Comparison of ENCODE assay signal across 8 cellular contexts in the genomic region with DNA sequence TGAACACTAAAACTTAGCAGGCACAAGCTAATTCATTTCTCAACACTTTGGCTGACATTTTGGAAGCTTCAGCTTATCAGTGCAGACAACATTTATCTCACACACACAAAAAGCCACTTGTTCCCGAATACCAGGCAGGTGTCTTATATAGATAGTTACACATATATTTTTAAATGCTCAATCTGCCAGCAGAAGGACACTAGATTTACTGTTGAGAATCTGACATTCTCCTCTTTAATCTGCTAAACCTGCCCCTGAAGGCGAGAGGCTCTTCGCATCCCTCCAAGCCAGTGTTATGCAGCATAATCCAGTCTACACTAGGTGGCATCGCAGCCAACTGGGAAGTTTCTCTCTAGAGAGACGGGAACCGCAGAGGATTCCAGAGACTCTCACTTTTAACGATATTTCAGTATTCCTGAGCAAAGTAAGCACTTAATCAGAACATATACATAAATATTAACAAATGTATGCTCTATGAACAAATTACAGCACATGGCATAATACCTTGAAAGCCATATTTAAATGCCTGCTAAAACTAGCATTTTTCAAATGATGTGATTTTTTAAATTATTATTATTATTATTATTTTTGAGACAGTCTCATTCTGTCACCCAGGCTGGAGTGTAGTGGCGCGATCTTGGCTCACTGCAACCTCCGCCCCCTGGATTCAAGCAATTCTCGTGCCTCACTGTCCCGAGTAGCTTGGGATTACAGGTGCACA.
DNase-seq lines count a peak whose midpoint lies in the region; ATAC-seq and TF ChIP-seq lines count a peak whose summit lies in the region.

No MANE protein-coding gene starts in this region.

- CTCF ChIA-PET in WTC11 (lab: Charles Lee), result interaction anchor here (0.6 to 0.9 kb wide), 5 partner anchors 34 to 168 kb away, joined by 3 read pairs; no protein-coding TSS in a partner anchor

- H3K27ac ChIP-seq in tibial artery, result no peak overlapping the region

- no peak overlapping the region for H3K4me3 ChIP-seq in tibial artery

- H3K36me3 ChIP-seq in tibial artery, result no peaks in the 10 kb centered on the region

- H3K9me3 Mint-ChIP-seq in WTC11, result peaks cover 4% of the 10 kb centered on the region; the same call in 1 of the 2 replicates

- no peak for TF ChIP-seq CTCF in WTC11 (IDR thresholded peaks at IDR 0.05)
- peak; percentile 25 to 47 for TF ChIP-seq CTCF in tibial artery (IDR thresholded peaks at IDR 0.05)

- ATAC-seq in WTC11 (peak; percentile 91), HG03135 (IDR thresholded peaks at IDR 0.05; ENCODE audit: unreplicated experiment) (no peak)
- no peak for ATAC-seq in activated CD4-positive, CD25-positive, alpha-beta regulatory T cell treated with anti-CD3 and anti-CD28 coated beads, Interleukin-2, amount 50 U/mL, for 24 hours

- no peaks in the 10 kb centered on the region for H3K27me3 Mint-ChIP-seq in WTC11 (ENCODE audit: low read depth)

- intact Hi-C loops in tibial artery (cut with DNase I; ENCODE audit: low total_unique reads), result no loop called here

- POLR2A ChIA-PET in WTC11 (lab: Charles Lee), result interaction anchor here (0.6 kb wide), 1 partner anchor 1091 kb away, joined by 3 read pairs; no protein-coding TSS in a partner anchor

- H3K9me3 ChIP-seq in tibial artery, result no peaks in the 10 kb centered on the region

- no peak overlapping the region for H3K4me3 Mint-ChIP-seq in WTC11

- peaks cover 10% of the 10 kb centered on the region for H3K4me1 Mint-ChIP-seq in WTC11

- H3K27ac Mint-ChIP-seq in WTC11, result no peak overlapping the region; the same call in 1 of the 2 replicates

- peak; percentile 52 for DNase-seq in Daoy (ENCODE audit: low read depth)
- DNase-seq in LoVo (ENCODE audit: low spot score), result peak; percentile 62
- peak; percentile 54 for DNase-seq in WTC11 (ENCODE audit: low spot score)
- DNase-seq in hippocampal formation (lab: John Stamatoyannopoulos, UW), result peak; percentile 4 to 38
- DNase-seq in tibial artery, result no peak
- DNase-seq in activated CD8-positive, alpha-beta memory T cell treated with anti-CD3 and anti-CD28 coated beads, Interleukin-2, amount 50 U/mL, for 4 hours, result no peak

- no peaks in the 10 kb centered on the region for H3K36me3 Mint-ChIP-seq in WTC11

- H3K4me1 ChIP-seq in tibial artery, result no peaks in the 10 kb centered on the region

- H3K27me3 ChIP-seq in tibial artery, result no peaks in the 10 kb centered on the region

TF ChIP-seq in WTC11, 78 proteins besides CTCF, POLR2A, EP300 and RAD21:
- TF ChIP-seq ZNF219 (CRISPR knock-in tag; IDR thresholded peaks at IDR 0.05; ENCODE audit: borderline replicate concordance), result no peak
- TF ChIP-seq ZNF317 (CRISPR knock-in tag; IDR thresholded peaks at IDR 0.05; ENCODE audit: borderline replicate concordance, low read depth), result no peak
- no peak for TF ChIP-seq GTF2I (CRISPR knock-in tag; conservative IDR thresholded peaks at IDR 0.05)
- TF ChIP-seq, protein P1, sequence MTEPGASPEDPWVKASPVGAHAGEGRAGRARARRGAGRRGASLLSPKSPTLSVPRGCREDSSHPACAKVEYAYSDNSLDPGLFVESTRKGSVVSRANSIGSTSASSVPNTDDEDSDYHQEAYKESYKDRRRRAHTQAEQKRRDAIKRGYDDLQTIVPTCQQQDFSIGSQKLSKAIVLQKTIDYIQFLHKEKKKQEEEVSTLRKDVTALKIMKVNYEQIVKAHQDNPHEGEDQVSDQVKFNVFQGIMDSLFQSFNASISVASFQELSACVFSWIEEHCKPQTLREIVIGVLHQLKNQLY (CRISPR knock-in tag; IDR thresholded peaks at IDR 0.05), result no peak
- TF ChIP-seq ZNF396 (CRISPR knock-in tag; IDR thresholded peaks at IDR 0.05; ENCODE audit: borderline replicate concordance), result no peak
- TF ChIP-seq TEAD4 (CRISPR knock-in tag; IDR thresholded peaks at IDR 0.05), result no peak
- TF ChIP-seq JUN (CRISPR knock-in tag; IDR thresholded peaks at IDR 0.05), result no peak
- TF ChIP-seq ELF4 (CRISPR knock-in tag; IDR thresholded peaks at IDR 0.05; ENCODE audit: low read depth), result no peak
- TF ChIP-seq TEAD1 (CRISPR knock-in tag; IDR thresholded peaks at IDR 0.05), result no peak
- TF ChIP-seq, protein P2, sequence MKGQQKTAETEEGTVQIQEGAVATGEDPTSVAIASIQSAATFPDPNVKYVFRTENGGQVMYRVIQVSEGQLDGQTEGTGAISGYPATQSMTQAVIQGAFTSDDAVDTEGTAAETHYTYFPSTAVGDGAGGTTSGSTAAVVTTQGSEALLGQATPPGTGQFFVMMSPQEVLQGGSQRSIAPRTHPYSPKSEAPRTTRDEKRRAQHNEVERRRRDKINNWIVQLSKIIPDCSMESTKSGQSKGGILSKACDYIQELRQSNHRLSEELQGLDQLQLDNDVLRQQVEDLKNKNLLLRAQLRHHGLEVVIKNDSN (CRISPR knock-in tag; IDR thresholded peaks at IDR 0.05), result no peak
- TF ChIP-seq OVOL2 (CRISPR knock-in tag; IDR thresholded peaks at IDR 0.05; ENCODE audit: borderline replicate concordance), result no peak
- TF ChIP-seq, protein P3, sequence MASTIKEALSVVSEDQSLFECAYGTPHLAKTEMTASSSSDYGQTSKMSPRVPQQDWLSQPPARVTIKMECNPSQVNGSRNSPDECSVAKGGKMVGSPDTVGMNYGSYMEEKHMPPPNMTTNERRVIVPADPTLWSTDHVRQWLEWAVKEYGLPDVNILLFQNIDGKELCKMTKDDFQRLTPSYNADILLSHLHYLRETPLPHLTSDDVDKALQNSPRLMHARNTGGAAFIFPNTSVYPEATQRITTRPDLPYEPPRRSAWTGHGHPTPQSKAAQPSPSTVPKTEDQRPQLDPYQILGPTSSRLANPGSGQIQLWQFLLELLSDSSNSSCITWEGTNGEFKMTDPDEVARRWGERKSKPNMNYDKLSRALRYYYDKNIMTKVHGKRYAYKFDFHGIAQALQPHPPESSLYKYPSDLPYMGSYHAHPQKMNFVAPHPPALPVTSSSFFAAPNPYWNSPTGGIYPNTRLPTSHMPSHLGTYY (CRISPR knock-in tag; IDR thresholded peaks at IDR 0.05), result no peak
- no peak for TF ChIP-seq CREB1 (CRISPR knock-in tag; IDR thresholded peaks at IDR 0.05)
- no peak for TF ChIP-seq TCF7 (CRISPR knock-in tag; IDR thresholded peaks at IDR 0.05; ENCODE audit: low read depth)

Comparison
In these comparisons a context has a peak if more than half of its experiments do, and no peak if none do; other contexts are left out.
1. DNase-seq: peak in Daoy (single experiment), LoVo (single experiment), WTC11 (single experiment) and hippocampal formation (2 of 2); none in tibial artery (0 of 2) and activated CD8-positive, alpha-beta memory T cell treated with anti-CD3 and anti-CD28 coated beads, Interleukin-2, amount 50 U/mL, for 4 hours (single experiment).